ENCODE assay signal across 19 cellular contexts in genomic region chr2:172231508-172231907, GRCh38.
DNase-seq lines count a peak whose midpoint lies in the region; ATAC-seq and TF ChIP-seq lines count a peak whose summit lies in the region.
"Had no signal": no experiment of that assay in that cellular context is flagged by ENCODE, and none has a peak within 500 bp of the region (broad histone marks: within the 10 kb centered on the region; RNA-seq: fewer than 3 reads in every experiment).

No MANE protein-coding gene starts in this region.

- H3K27ac ChIP-seq in SK-N-SH (ENCODE audit: low read depth in 2 of 2, low read length in 1 of 2) (peak overlapping the region in 1 of 2 experiments; percentile 69; a peak in 2 of 4 replicates), esophagus (ENCODE audit: low read depth in 2 of 2, low read length in 1 of 2) (peak overlapping the region; percentile 76 to 77), gastrocnemius medialis (peak overlapping the region in 3 of 4 donors; percentile 42 to 47 (median 46)), testis (no peak overlapping the region)
- H3K27ac ChIP-seq: cardiac muscle cell had no signal

- intact Hi-C loops in gastrocnemius medialis (cut with DNase I; ENCODE audit: low total_unique reads) (no loop called here), testis (cut with DNase I; ENCODE audit: low total_unique reads) (no loop called here)

- no peak overlapping the region for H3K27ac Mint-ChIP-seq in progenitor cell of endocrine pancreas
- H3K27ac Mint-ChIP-seq: activated naive CD8-positive, alpha-beta T cell had no signal

- no peaks in the 10 kb centered on the region for H3K36me3 Mint-ChIP-seq in progenitor cell of endocrine pancreas (ENCODE audit: insufficient read depth)
- H3K36me3 Mint-ChIP-seq: activated naive CD8-positive, alpha-beta T cell had no signal

- H3K9me3 ChIP-seq in SK-N-SH (no peaks in the 10 kb centered on the region), esophagus (ENCODE audit: control insufficient read depth in 2 of 2, insufficient read depth in 1 of 2, low read depth in 1 of 2, low read length in 1 of 2) (no peaks in the 10 kb centered on the region), gastrocnemius medialis (no peaks in the 10 kb centered on the region), testis (no peaks in the 10 kb centered on the region)
- H3K9me3 ChIP-seq: tibial nerve had no signal

- no peaks in the 10 kb centered on the region for H3K9me3 Mint-ChIP-seq in progenitor cell of endocrine pancreas (ENCODE audit: low read depth)
- H3K9me3 Mint-ChIP-seq: neural crest cell had no signal

- peak overlapping the region; percentile 67 for H2AFZ ChIP-seq in SK-N-SH (ENCODE audit: low read depth)

- TF ChIP-seq EP300 in SK-N-SH (IDR thresholded peaks at IDR 0.05; ENCODE audit: borderline replicate concordance in 1 of 2, low read depth in 1 of 2, low read length in 1 of 2) = no peak

- H3K4me3 Mint-ChIP-seq in progenitor cell of endocrine pancreas (ENCODE audit: low read depth) = no peak overlapping the region
- H3K4me3 Mint-ChIP-seq: activated naive CD8-positive, alpha-beta T cell; neural crest cell had no signal

- TF ChIP-seq RAD21 in SK-N-SH (IDR thresholded peaks at IDR 0.05; ENCODE audit: low read length) = no peak

- ATAC-seq in gastrocnemius medialis = no peak
- ATAC-seq in HG03460 (IDR thresholded peaks at IDR 0.05; ENCODE audit: unreplicated experiment) = no peak
- ATAC-seq: K562 had no signal

- H3K4me1 ChIP-seq in SK-N-SH (ENCODE audit: control insufficient read depth in 1 of 2, insufficient read depth in 2 of 2, low read depth in 1 of 2, low read length in 1 of 2) = peaks cover 7 to 22% of the 10 kb centered on the region in 2 experiments
- peaks cover 0 to 24% of the 10 kb centered on the region in 2 donors for H3K4me1 ChIP-seq in esophagus (ENCODE audit: control insufficient read depth in 2 of 2, insufficient read depth in 2 of 2, low read length in 1 of 2)
- peaks cover 0 to 18% of the 10 kb centered on the region in 2 donors for H3K4me1 ChIP-seq in gastrocnemius medialis
- H3K4me1 ChIP-seq in testis = no peaks in the 10 kb centered on the region

- TF ChIP-seq CTCF in SK-N-SH (IDR thresholded peaks at IDR 0.05) (no peak), gastrocnemius medialis (IDR thresholded peaks at IDR 0.05 in 4 of 5, conservative IDR thresholded peaks at IDR 0.05 in 1 of 5) (no peak), progenitor cell of endocrine pancreas (IDR thresholded peaks at IDR 0.05; ENCODE audit: unreplicated experiment) (no peak), testis (IDR thresholded peaks at IDR 0.05) (no peak)

- H3K79me2 ChIP-seq in SK-N-SH (ENCODE audit: insufficient read depth) = no peaks in the 10 kb centered on the region

- H3K9ac ChIP-seq in SK-N-SH = peak overlapping the region; percentile 14; the same call in 1 of the 2 replicates

- peak; percentile 63 for DNase-seq in DMS53 treated with DMSO at 0.1 percent for 48 hours (lab: John Stamatoyannopoulos, UW; ENCODE audit: unreplicated experiment)
- no peak for DNase-seq in SK-N-SH
- DNase-seq in gastrocnemius medialis = no peak
- no peak for DNase-seq in progenitor cell of endocrine pancreas (ENCODE audit: low spot score, unreplicated experiment)
- no peak for DNase-seq in SHP77 treated with DMSO at 0.1 percent for 48 hours (lab: John Stamatoyannopoulos, UW)
- DNase-seq in testis = no peak
- DNase-seq: activated CD4-positive, alpha-beta T cell treated with anti-CD3 and anti-CD28 coated beads for 48 hours; effector memory CD4-positive, alpha-beta T cell; foreskin melanocyte; NCI-H1092; SIG-M5; stimulated activated CD4-positive, alpha-beta T cell treated with anti-CD3 and anti-CD28 coated beads, Interleukin-4, amount 100 ng/mL, for 4 hours had no signal

- CTCF ChIA-PET in SK-N-SH (lab: Yijun Ruan, JAX) = no interaction called here

- H3F3A ChIP-seq in SK-N-SH (replicated peaks; ENCODE audit: insufficient read depth) = no peaks in the 10 kb centered on the region

- WGBS in SK-N-SH (ENCODE audit: low lambda C conversion rate) = 90% methylated on average over 3 of the region's 3 CpGs
- 50 to 67% methylated on average over 3 of the region's 3 CpGs for WGBS in esophagus, 2 donors
- 65 to 96% methylated on average over 3 of the region's 3 CpGs for WGBS in testis, 2 donors

- in situ Hi-C loops in gastrocnemius medialis (cut with MboI; ENCODE audit: low sequenced_read_pairs in 4 of 4) = no loop called here

- H3K4me2 ChIP-seq in SK-N-SH = peak overlapping the region; percentile 34; the same call in 1 of the 2 replicates

- H3K4me1 Mint-ChIP-seq in progenitor cell of endocrine pancreas (ENCODE audit: low read depth) = peaks cover 39% of the 10 kb centered on the region

- no peaks in the 10 kb centered on the region for H3K36me3 ChIP-seq in SK-N-SH (replicated peaks in 1 of 2; ENCODE audit: control insufficient read depth in 1 of 2, insufficient read depth in 2 of 2, low read length in 1 of 2)
- H3K36me3 ChIP-seq in esophagus (ENCODE audit: control insufficient read depth in 2 of 2, insufficient read depth in 2 of 2, low read length in 1 of 2) = no peaks in the 10 kb centered on the region
- no peaks in the 10 kb centered on the region for H3K36me3 ChIP-seq in gastrocnemius medialis
- no peaks in the 10 kb centered on the region for H3K36me3 ChIP-seq in testis (ENCODE audit: low read depth, missing control alignments)
- H3K36me3 ChIP-seq: cardiac muscle cell, tibial nerve had no signal

- no peaks in the 10 kb centered on the region for H4K20me1 ChIP-seq in SK-N-SH (ENCODE audit: insufficient read depth)

- H3K27me3 ChIP-seq in SK-N-SH (ENCODE audit: insufficient read depth) (no peaks in the 10 kb centered on the region), esophagus (ENCODE audit: control insufficient read depth in 1 of 2, insufficient read depth in 2 of 2, low read length in 2 of 2) (no peaks in the 10 kb centered on the region), gastrocnemius medialis (peaks cover 11 to 23% (median 18%) of the 10 kb centered on the region in 3 donors), testis (no peaks in the 10 kb centered on the region)

- POLR2A ChIA-PET in SK-N-SH (lab: Yijun Ruan, JAX) = no interaction called here

- H3K4me3 ChIP-seq in SK-N-SH (ENCODE audit: low read depth in 2 of 2, low read length in 1 of 2) = no peak overlapping the region
- H3K4me3 ChIP-seq in esophagus (ENCODE audit: low read depth in 1 of 2, low read length in 2 of 2) = no peak overlapping the region
- H3K4me3 ChIP-seq in gastrocnemius medialis = no peak overlapping the region
- no peak overlapping the region for H3K4me3 ChIP-seq in testis
- H3K4me3 ChIP-seq: cardiac muscle cell, K562, tibial nerve had no signal

- peaks cover 70% of the 10 kb centered on the region for H3K27me3 Mint-ChIP-seq in progenitor cell of endocrine pancreas

- TF ChIP-seq POLR2A in gastrocnemius medialis (IDR thresholded peaks at IDR 0.05) (no peak), testis (IDR thresholded peaks at IDR 0.05) (no peak)

- H3K9me2 ChIP-seq in SK-N-SH = no peaks in the 10 kb centered on the region

TF ChIP-seq in SK-N-SH, 30 proteins besides CTCF, POLR2A, EP300 and RAD21:
- TF ChIP-seq FOSL2 (IDR thresholded peaks at IDR 0.05; ENCODE audit: borderline replicate concordance, low read depth) (no peak), TCF12 (IDR thresholded peaks at IDR 0.05) (no peak), GABPA (IDR thresholded peaks at IDR 0.05; ENCODE audit: low read depth) (no peak), USF1 (IDR thresholded peaks at IDR 0.05; ENCODE audit: borderline replicate concordance, low read depth) (no peak), JUND (IDR thresholded peaks at IDR 0.05) (no peak), RXRA (IDR thresholded peaks at IDR 0.05; ENCODE audit: borderline replicate concordance, low read depth) (no peak), MXI1 (IDR thresholded peaks at IDR 0.05; ENCODE audit: low read depth, low read length) (no peak), TAF1 (IDR thresholded peaks at IDR 0.05; ENCODE audit: borderline replicate concordance, low read depth, low read length) (no peak), RFX5 (IDR thresholded peaks at IDR 0.05; ENCODE audit: low read length) (no peak), EZH2phosphoT487 (IDR thresholded peaks at IDR 0.05; ENCODE audit: borderline replicate concordance, low read depth) (no peak), SMC3 (IDR thresholded peaks at IDR 0.05; ENCODE audit: low read depth, low read length) (no peak), ELF1 (IDR thresholded peaks at IDR 0.05) (no peak), PBX3 (IDR thresholded peaks at IDR 0.05) (no peak), NFIC (IDR thresholded peaks at IDR 0.05; ENCODE audit: borderline replicate concordance) (no peak), SIN3A (IDR thresholded peaks at IDR 0.05; ENCODE audit: borderline replicate concordance, low read depth, low read length) (no peak)

Comparison
In these comparisons a context has a peak if more than half of its experiments do, and no peak if none do; other contexts are left out.
1. H3K27ac ChIP-seq: peak in esophagus (2 of 2) and gastrocnemius medialis (3 of 4); none in testis (0 of 2).